8 cellular contexts compared by ENCODE assay signal in genomic region chr9:107638922-107639321, GRCh38.
DNase-seq lines count a peak whose midpoint lies in the region; FAIRE-seq and TF ChIP-seq lines count a peak whose summit lies in the region.

No MANE protein-coding gene starts in this region.

- no peaks in the 10 kb centered on the region for H3K27me3 ChIP-seq in esophagus (ENCODE audit: control insufficient read depth in 1 of 2, insufficient read depth in 2 of 2, low read length in 2 of 2)
- H3K27me3 ChIP-seq in osteoblast (ENCODE audit: insufficient read depth, low read length), result no peaks in the 10 kb centered on the region
- no peaks in the 10 kb centered on the region for H3K27me3 ChIP-seq in PC-9 (ENCODE audit: insufficient read depth, low read depth)

- no TSS peak for BruUV-seq in PC-9 (replicated peaks; lab: Mats Ljungman, UMichigan)

- H2AFZ ChIP-seq in osteoblast (ENCODE audit: low read length) (no peak overlapping the region), PC-9 (no peak overlapping the region)

- H3K4me1 ChIP-seq in esophagus (ENCODE audit: control insufficient read depth in 2 of 2, insufficient read depth in 2 of 2, low read length in 1 of 2), result no peaks in the 10 kb centered on the region
- H3K4me1 ChIP-seq in osteoblast (ENCODE audit: insufficient read depth, low read length), result peaks cover 33% of the 10 kb centered on the region
- H3K4me1 ChIP-seq in PC-9 (replicated peaks; ENCODE audit: insufficient read depth), result no peaks in the 10 kb centered on the region

- FAIRE-seq in frontal cortex (lab: Jason Lieb, UNC), result no peak

- H3K4me3 ChIP-seq in esophagus (ENCODE audit: low read depth in 1 of 2, low read length in 2 of 2) (peak overlapping the region in 1 of 2 donors; percentile 30), osteoblast (ENCODE audit: insufficient read depth, low read length) (peak overlapping the region; percentile 71), PC-9 (no peak overlapping the region)

- peak; percentile 18 for DNase-seq in COLO668 (lab: John Stamatoyannopoulos, UW; ENCODE audit: unreplicated experiment)
- DNase-seq in NCI-H524 treated with DMSO at 0.1 percent for 48 hours (lab: John Stamatoyannopoulos, UW), result peak; percentile 87
- peak; percentile 93 for DNase-seq in osteoblast (ENCODE audit: insufficient read length, low spot score, missing footprints)
- no peak for DNase-seq in NCI-H1930 (lab: John Stamatoyannopoulos, UW)
- DNase-seq in activated naive CD4-positive, alpha-beta T cell (lab: John Stamatoyannopoulos, UW), result no peak
- DNase-seq in PC-9, result no peak
- no peak for DNase-seq in frontal cortex (ENCODE audit: low spot score in 2 of 2)

- no peaks in the 10 kb centered on the region for H3F3A ChIP-seq in PC-9 (ENCODE audit: insufficient read depth, low read depth)

- H4K20me1 ChIP-seq in osteoblast (ENCODE audit: insufficient read depth, low read length) (no peaks in the 10 kb centered on the region), PC-9 (ENCODE audit: insufficient read depth) (no peaks in the 10 kb centered on the region)

- peak overlapping the region; percentile 95 for H3K4me2 ChIP-seq in osteoblast (ENCODE audit: insufficient read depth, low read length)
- H3K4me2 ChIP-seq in PC-9, result no peak overlapping the region

- no peaks in the 10 kb centered on the region for H3K9me2 ChIP-seq in PC-9 (ENCODE audit: insufficient read depth)

- intact Hi-C loops in PC-9 (cut with micrococcal nuclease; ENCODE audit: unreplicated experiment), result loop anchor here (5.0 kb wide), 1 partner anchor 113 kb away; no protein-coding TSS in a partner anchor

- TF ChIP-seq CTCF in osteoblast (IDR thresholded peaks at IDR 0.05; ENCODE audit: extremely low read depth, low read depth, low read length) (no peak), PC-9 (conservative IDR thresholded peaks at IDR 0.05) (no peak)

- CTCF ChIA-PET in PC-9 (lab: Charles Lee), result interaction anchor here (0.7 kb wide), 1 partner anchor 45 kb away, joined by 7 read pairs; no protein-coding TSS in a partner anchor

- H3K79me2 ChIP-seq in osteoblast (ENCODE audit: insufficient read depth, low read length), result no peaks in the 10 kb centered on the region
- no peaks in the 10 kb centered on the region for H3K79me2 ChIP-seq in PC-9 (ENCODE audit: low read depth)

- H3K27ac ChIP-seq in esophagus (ENCODE audit: low read depth in 2 of 2, low read length in 1 of 2) (peak overlapping the region; percentile 59 to 72), osteoblast (ENCODE audit: low read depth, low read length) (peak overlapping the region; percentile 98), PC-9 (no peak overlapping the region)

- 15 to 19% methylated on average over 4 of the region's 4 CpGs for WGBS in esophagus, 2 donors

- POLR2A ChIA-PET in PC-9 (lab: Charles Lee; ENCODE audit: unreplicated experiment), result interaction anchor here (0.6 to 0.7 kb wide), 2 partner anchors 18 to 149 kb away, joined by 3 to 9 read pairs; partner anchors contain the start of gene KLF4

- H3K9me3 ChIP-seq in esophagus (ENCODE audit: control insufficient read depth in 2 of 2, insufficient read depth in 1 of 2, low read depth in 1 of 2, low read length in 1 of 2) (no peaks in the 10 kb centered on the region), osteoblast (ENCODE audit: low read depth, low read length) (no peaks in the 10 kb centered on the region), PC-9 (ENCODE audit: insufficient read depth, low read depth) (no peaks in the 10 kb centered on the region)

- H3K36me3 ChIP-seq in esophagus (ENCODE audit: control insufficient read depth in 2 of 2, insufficient read depth in 2 of 2, low read length in 1 of 2) (no peaks in the 10 kb centered on the region), osteoblast (ENCODE audit: insufficient read depth, low read length) (no peaks in the 10 kb centered on the region), PC-9 (ENCODE audit: low read depth) (no peaks in the 10 kb centered on the region)

Comparison
In these comparisons a context has a peak if more than half of its experiments do, and no peak if none do; other contexts are left out.
1. DNase-seq: peak in COLO668 (single experiment), NCI-H524 treated with DMSO at 0.1 percent for 48 hours (single experiment) and osteoblast (single experiment); none in NCI-H1930 (0 of 2), activated naive CD4-positive, alpha-beta T cell (0 of 4), PC-9 (0 of 2) and frontal cortex (0 of 2).